1 cellular context compared by ENCODE assay signal in the genomic region with DNA sequence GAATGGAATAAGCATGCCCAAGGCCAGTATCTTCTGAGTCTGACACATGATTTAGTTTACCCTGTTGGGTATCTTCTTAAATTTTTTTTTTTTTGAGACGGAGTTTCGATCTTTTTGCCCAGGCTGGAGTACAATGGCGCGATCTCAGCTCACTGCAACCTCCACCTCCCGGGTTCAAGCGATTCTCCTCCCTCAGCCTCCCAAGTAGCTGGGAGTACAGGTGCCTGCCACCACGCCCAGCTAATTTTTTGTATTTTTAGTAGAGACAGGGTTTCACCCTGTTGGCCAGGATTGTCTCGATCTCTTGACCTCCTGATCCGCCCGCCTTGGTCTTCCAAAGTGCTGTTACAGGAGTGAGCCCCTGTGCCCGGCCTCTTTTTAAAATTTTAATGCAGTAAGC.
TF ChIP-seq lines count a peak whose summit lies in the region.

No MANE protein-coding gene starts in this region.

TF ChIP-seq in K562, 482 proteins besides CTCF, POLR2A, EP300 and RAD21:
- TF ChIP-seq RBFOX2 (IDR thresholded peaks at IDR 0.05; ENCODE audit: low read depth, low read length), result peak; percentile 3; the same call in 1 of the 2 replicates
